Comparison of ENCODE assay signal across 16 cellular contexts in the genomic region with DNA sequence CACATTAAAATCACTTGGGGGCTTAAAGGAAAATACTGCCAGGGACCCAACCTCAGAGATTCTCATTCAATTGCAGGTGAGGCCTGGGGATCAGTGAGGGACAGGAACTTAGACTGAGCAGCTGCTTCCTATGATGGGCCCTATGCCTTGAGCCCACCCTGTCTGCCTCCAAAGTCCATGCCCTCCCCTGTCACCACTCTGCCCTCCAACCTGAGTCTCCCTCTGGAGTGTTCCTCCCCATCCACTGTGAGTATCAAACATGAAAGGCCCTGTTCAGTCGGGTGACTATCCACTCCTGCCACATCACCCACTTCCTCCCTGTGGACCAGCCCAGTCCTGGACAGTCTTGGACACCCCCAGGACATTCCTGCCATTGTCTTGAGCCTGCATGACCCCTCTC. TPM values are rescaled to one million over a fixed set of nuclear protein-coding genes. Genes with fewer than 3 reads are reported as not detected.
DNase-seq lines count a peak whose midpoint lies in the region; ATAC-seq, FAIRE-seq and TF ChIP-seq lines count a peak whose summit lies in the region.
"Had no signal": no experiment of that assay in that cellular context is flagged by ENCODE, and none has a peak within 500 bp of the region (broad histone marks: within the 10 kb centered on the region; RNA-seq: fewer than 3 reads in every experiment).

No MANE protein-coding gene starts in this region.

- no CpG with 5 or more reads among the region's 1 CpG for WGBS in neuronal stem cell (ENCODE audit: extremely low coverage in 2 of 2, insufficient read length in 2 of 2, insufficient replicate concordance in 1 of 2), 2 donors
- WGBS in smooth muscle cell (ENCODE audit: low lambda C conversion rate): 92% methylated on average over 1 of the region's 1 CpG

- peak overlapping the region; percentile 9 to 21 for H3K27ac Mint-ChIP-seq in stimulated activated naive CD8-positive, alpha-beta T cell treated with anti-CD3 and anti-CD28 coated beads, Interleukin-15, amount 100 ng/mL, for 72 hours
- H3K27ac Mint-ChIP-seq in central memory CD8-positive, alpha-beta T cell (ENCODE audit: low read depth): peak overlapping the region; percentile 44
- H3K27ac Mint-ChIP-seq: CD14-positive monocyte; CD8-positive, alpha-beta T cell; HFFc6 had no signal

- no peak overlapping the region for H2AFZ ChIP-seq in neuronal stem cell (ENCODE audit: low read length)
- no peak overlapping the region for H2AFZ ChIP-seq in smooth muscle cell (ENCODE audit: low read depth)

- H2BK12ac ChIP-seq in neuronal stem cell (ENCODE audit: low read length): no peak overlapping the region

- no peaks in the 10 kb centered on the region for H4K20me1 ChIP-seq in smooth muscle cell (ENCODE audit: low read depth)

- H3K4me3 ChIP-seq in neuronal stem cell (ENCODE audit: low read length in 2 of 2) (no peak overlapping the region), smooth muscle cell (no peak overlapping the region)

- H2BK5ac ChIP-seq in neuronal stem cell (ENCODE audit: low read length): no peak overlapping the region

- H3K18ac ChIP-seq in neuronal stem cell (ENCODE audit: low read length): peak overlapping the region; percentile 15

- no peak overlapping the region for H2BK15ac ChIP-seq in neuronal stem cell (ENCODE audit: low read length)

- no peak overlapping the region for H4K91ac ChIP-seq in neuronal stem cell (ENCODE audit: low read depth, low read length, poor library complexity)

- ATAC-seq in stimulated activated naive CD8-positive, alpha-beta T cell treated with anti-CD3 and anti-CD28 coated beads, Interleukin-15, amount 100 ng/mL, for 72 hours: no peak
- no peak for ATAC-seq in stimulated activated naive CD8-positive, alpha-beta T cell treated with anti-CD3 and anti-CD28 coated beads, Interleukin-15, Interleukin-2, amounts not matched to agents 100 U/mL and 50 U/mL, for 24 hours
- ATAC-seq in central memory CD8-positive, alpha-beta T cell (replicated peaks; ENCODE audit: extremely low read depth, poor library complexity, severe bottlenecking): no peak
- ATAC-seq: CD8-positive, alpha-beta T cell had no signal

- TF ChIP-seq CTCF in smooth muscle cell (IDR thresholded peaks at IDR 0.05; ENCODE audit: borderline replicate concordance, insufficient read depth, poor library complexity, severe bottlenecking): no peak

- H2AK5ac ChIP-seq in neuronal stem cell (ENCODE audit: low read depth, low read length): no peak overlapping the region

- no peaks in the 10 kb centered on the region for H3K9me3 Mint-ChIP-seq in stimulated activated naive CD8-positive, alpha-beta T cell treated with anti-CD3 and anti-CD28 coated beads, Interleukin-15, amount 100 ng/mL, for 72 hours
- no peaks in the 10 kb centered on the region for H3K9me3 Mint-ChIP-seq in central memory CD8-positive, alpha-beta T cell
- H3K9me3 Mint-ChIP-seq: CD14-positive monocyte; CD8-positive, alpha-beta T cell; HFFc6 had no signal

- H3K4me1 ChIP-seq in neuronal stem cell (ENCODE audit: control insufficient read depth in 2 of 2, insufficient read depth in 1 of 2, low read depth in 1 of 2, low read length in 2 of 2): peaks cover 12 to 25% of the 10 kb centered on the region in 2 donors
- H3K4me1 ChIP-seq in smooth muscle cell (ENCODE audit: low read depth): peaks cover 14% of the 10 kb centered on the region

- no peaks in the 10 kb centered on the region for H3K36me3 ChIP-seq in neuronal stem cell (replicated peaks in 1 of 2; ENCODE audit: control insufficient read depth in 2 of 2, insufficient read depth in 2 of 2, low read length in 2 of 2)
- H3K36me3 ChIP-seq in smooth muscle cell (ENCODE audit: low read depth): no peaks in the 10 kb centered on the region

- H3K4me3 Mint-ChIP-seq in stimulated activated naive CD8-positive, alpha-beta T cell treated with anti-CD3 and anti-CD28 coated beads, Interleukin-15, amount 100 ng/mL, for 72 hours: no peak overlapping the region
- no peak overlapping the region for H3K4me3 Mint-ChIP-seq in central memory CD8-positive, alpha-beta T cell
- H3K4me3 Mint-ChIP-seq: CD14-positive monocyte; CD8-positive, alpha-beta T cell; HFFc6 had no signal

- no peaks in the 10 kb centered on the region for H3F3A ChIP-seq in smooth muscle cell (ENCODE audit: low read depth)

- no peaks in the 10 kb centered on the region for H3K79me1 ChIP-seq in neuronal stem cell (ENCODE audit: low read depth, low read length)

- no peaks in the 10 kb centered on the region for H3K36me3 Mint-ChIP-seq in central memory CD8-positive, alpha-beta T cell (ENCODE audit: insufficient read depth)
- H3K36me3 Mint-ChIP-seq: CD14-positive monocyte; CD8-positive, alpha-beta T cell had no signal

- DNase-seq in stimulated activated naive CD8-positive, alpha-beta T cell treated with anti-CD3 and anti-CD28 coated beads, Interleukin-15, amount 100 ng/mL, for 72 hours: no peak
- DNase-seq in stimulated activated naive CD8-positive, alpha-beta T cell treated with anti-CD3 and anti-CD28 coated beads, Interleukin-15, Interleukin-2, amounts not matched to agents 100 U/mL and 50 U/mL, for 24 hours: no peak
- DNase-seq in central memory CD8-positive, alpha-beta T cell (ENCODE audit: low spot score in 2 of 2): no peak
- DNase-seq in neuronal stem cell (ENCODE audit: low spot score) (no peak), smooth muscle cell (lab: John Stamatoyannopoulos, UW; ENCODE audit: unreplicated experiment) (no peak), urothelium cell line (ENCODE audit: low spot score) (no peak)
- DNase-seq in stimulated activated CD8-positive, alpha-beta memory T cell treated with anti-CD3 and anti-CD28 coated beads, Interleukin-4, amount 100 ng/mL, for 48 hours: no peak
- DNase-seq: CD8-positive, alpha-beta T cell; COR-L47; DND-41; GDM1; GOT3; HCEC 1CT; HFFc6 had no signal

- H3K9ac ChIP-seq in neuronal stem cell (ENCODE audit: low read depth, low read length, poor library complexity): no peak overlapping the region
- H3K9ac ChIP-seq in smooth muscle cell (ENCODE audit: low read depth): no peak overlapping the region

- H3K4me2 ChIP-seq in neuronal stem cell (ENCODE audit: insufficient read depth, low read length, poor library complexity, severe bottlenecking): no peak overlapping the region
- H3K4me2 ChIP-seq in smooth muscle cell: no peak overlapping the region

- H3K4me1 Mint-ChIP-seq in stimulated activated naive CD8-positive, alpha-beta T cell treated with anti-CD3 and anti-CD28 coated beads, Interleukin-15, amount 100 ng/mL, for 72 hours: peaks cover 31% of the 10 kb centered on the region
- H3K4me1 Mint-ChIP-seq in central memory CD8-positive, alpha-beta T cell: no peaks in the 10 kb centered on the region

- H4K8ac ChIP-seq in neuronal stem cell (ENCODE audit: low read depth, low read length): no peak overlapping the region

- peaks cover 15% of the 10 kb centered on the region for H3K27me3 Mint-ChIP-seq in stimulated activated naive CD8-positive, alpha-beta T cell treated with anti-CD3 and anti-CD28 coated beads, Interleukin-15, amount 100 ng/mL, for 72 hours
- no peaks in the 10 kb centered on the region for H3K27me3 Mint-ChIP-seq in central memory CD8-positive, alpha-beta T cell

- no peak overlapping the region for H3K14ac ChIP-seq in neuronal stem cell (ENCODE audit: low read length)

- H3K9me3 ChIP-seq in neuronal stem cell (replicated peaks in 1 of 2; ENCODE audit: control insufficient read depth in 2 of 2, insufficient read depth in 1 of 2, low read depth in 1 of 2, low read length in 2 of 2) (no peaks in the 10 kb centered on the region), smooth muscle cell (replicated peaks; ENCODE audit: low read depth) (no peaks in the 10 kb centered on the region)

- no peak overlapping the region for H3K4ac ChIP-seq in neuronal stem cell (ENCODE audit: low read length)

- no peaks in the 10 kb centered on the region for H3K79me2 ChIP-seq in smooth muscle cell (ENCODE audit: low read depth)

- H3K23ac ChIP-seq in neuronal stem cell (ENCODE audit: low read depth, low read length, poor library complexity): no peak overlapping the region

- H3K27me3 ChIP-seq in neuronal stem cell (ENCODE audit: control insufficient read depth in 3 of 3, insufficient read depth in 3 of 3, low read depth in 1 of 3, low read length in 3 of 3) (no peaks in the 10 kb centered on the region), smooth muscle cell (ENCODE audit: low read depth) (no peaks in the 10 kb centered on the region)

- H3K27ac ChIP-seq in neuronal stem cell (replicated peaks; ENCODE audit: low read length): no peak overlapping the region
- no peak overlapping the region for H3K27ac ChIP-seq in smooth muscle cell (ENCODE audit: low read depth)
- H3K27ac ChIP-seq: 22Rv1 had no signal

- no peak overlapping the region for H2BK120ac ChIP-seq in neuronal stem cell (ENCODE audit: low read depth, low read length)

- no peak for FAIRE-seq in urothelium cell line (lab: Jason Lieb, UNC)

RNA-seq across cellular contexts. Expression of a gene that starts 40.6 kb away (rescaled TPM):
- 15.2 TPM for polyA plus RNA-seq in neuronal stem cell (2013, experiment 1 of 2)
- 15.1 TPM for polyA plus RNA-seq in neuronal stem cell (2013, experiment 2 of 2)
- 3.5 and 22.2 TPM in 2 replicates for total RNA-seq in smooth muscle cell
- 0.19 and 7.8 TPM in 2 replicates for polyA plus RNA-seq in smooth muscle cell
